Comparison of ENCODE assay signal across 10 cellular contexts in the genomic region with DNA sequence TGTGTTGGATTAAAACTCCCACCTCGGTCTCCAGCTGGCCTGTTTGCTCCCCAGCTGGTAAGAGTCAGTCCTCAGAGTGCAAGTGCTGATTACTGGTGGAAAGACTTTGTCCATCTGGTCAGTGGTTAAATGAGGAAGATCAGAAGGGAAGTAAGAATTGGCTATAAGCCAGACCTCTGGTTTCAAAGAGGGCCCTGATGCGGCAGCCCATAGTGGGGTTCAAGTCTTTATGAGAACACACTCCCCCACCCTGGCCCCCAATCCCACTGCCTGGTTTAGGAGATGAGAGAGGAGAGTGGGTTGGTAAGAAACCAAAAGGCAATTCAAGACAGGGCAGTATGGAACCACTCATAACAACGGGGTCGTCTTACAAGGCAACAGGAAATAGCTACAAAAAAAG.
A peak's percentile ranks its signal among the peaks of the same experiment; 100 is the strongest.
DNase-seq lines count a peak whose midpoint lies in the region; ATAC-seq and TF ChIP-seq lines count a peak whose summit lies in the region.
"Had no signal": no experiment of that assay in that cellular context is flagged by ENCODE, and none has a peak within 500 bp of the region (broad histone marks: within the 10 kb centered on the region; RNA-seq: fewer than 3 reads in every experiment).

No MANE protein-coding gene starts in this region.

- DNase-seq in Right ventricle myocardium inferior (ENCODE audit: missing footprints) (peak; percentile 68), cardiac septum (ENCODE audit: low spot score) (no peak), left cardiac atrium (no peak), lower leg skin (ENCODE audit: low spot score in 2 of 2) (no peak), activated T-cell treated with anti-CD3 and anti-CD28 coated beads for 4 hours (no peak), AG20443 (ENCODE audit: low spot score) (no peak), HK-2 (ENCODE audit: unreplicated experiment) (no peak)
- DNase-seq: kidney had no signal

- ATAC-seq in Right ventricle myocardium inferior, result peak; percentile 87
- peak; percentile 53 for ATAC-seq in HG03565 (IDR thresholded peaks at IDR 0.05; ENCODE audit: unreplicated experiment)
- peak; percentile 60 to 82 for ATAC-seq in left cardiac atrium

- intact Hi-C loops in Right ventricle myocardium inferior (cut with DNase I), result loop anchor here (10.0 kb wide), 1 partner anchor 214 kb away; no protein-coding TSS in a partner anchor
- intact Hi-C loops in cardiac septum (cut with DNase I), result loop anchor here (5.0 kb wide), 2 partner anchors 36 to 91 kb away; no protein-coding TSS in a partner anchor
- intact Hi-C loops in left cardiac atrium (cut with DNase I), result loop anchor here (5.0 to 10.0 kb wide), 3 partner anchors 94 to 344 kb away; no protein-coding TSS in a partner anchor
- intact Hi-C loops in lower leg skin (cut with DNase I; ENCODE audit: low total_unique reads), result no loop called here

- TF ChIP-seq POLR2A in lower leg skin (IDR thresholded peaks at IDR 0.05), result no peak

- no peak overlapping the region for H3K4me3 ChIP-seq in lower leg skin (ENCODE audit: low read depth, poor library complexity, severe bottlenecking)
- H3K4me3 ChIP-seq: SK-N-MC had no signal

- WGBS in lower leg skin, 2 donors, result 65 to 73% methylated on average over 4 of the region's 4 CpGs

- no peak for TF ChIP-seq CTCF in lower leg skin (IDR thresholded peaks at IDR 0.05)
